14 cellular contexts compared by ENCODE assay signal in the genomic region with DNA sequence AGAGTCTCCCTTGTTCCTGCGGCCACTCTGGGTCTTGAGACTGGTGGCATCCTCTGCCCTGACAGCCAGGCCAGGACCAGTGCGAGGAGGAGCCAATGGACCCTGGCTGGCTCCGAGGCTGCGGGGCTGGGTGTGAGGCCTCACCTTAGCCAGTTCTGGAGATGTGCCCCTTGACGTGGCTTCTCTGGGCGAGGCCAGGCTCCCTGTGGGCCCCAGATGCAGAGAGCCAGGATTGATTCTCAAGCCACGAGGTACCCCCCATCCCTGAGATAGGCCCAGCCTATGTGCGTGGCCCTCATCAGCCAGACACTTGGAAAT.
DNase-seq lines count a peak whose midpoint lies in the region; ATAC-seq and TF ChIP-seq lines count a peak whose summit lies in the region.
"Had no signal": no experiment of that assay in that cellular context is flagged by ENCODE, and none has a peak within 500 bp of the region (broad histone marks: within the 10 kb centered on the region; RNA-seq: fewer than 3 reads in every experiment).

No MANE protein-coding gene starts in this region.

- no peaks in the 10 kb centered on the region for H3K36me3 ChIP-seq in neutrophil
- H3K36me3 ChIP-seq: prostate gland, SJCRH30 had no signal

- no peak overlapping the region for H3K4me3 ChIP-seq in neutrophil (ENCODE audit: low read depth in 1 of 2, low read length in 1 of 2)
- H3K4me3 ChIP-seq: prostate gland had no signal

- intact Hi-C loops in dendritic cell treated with granulocyte-macrophage colony-stimulating factor and Interleukin-4, amounts not matched to agents 40 ng/mL and 50 ng/mL, for 4 days (cut with micrococcal nuclease) = loop anchor here (5.0 kb wide), 1 partner anchor 65 kb away; a partner anchor contains a TSS

- H3K4me1 ChIP-seq in neutrophil (ENCODE audit: control insufficient read depth in 1 of 2, insufficient read depth in 1 of 2, low read depth in 1 of 2, low read length in 1 of 2) = peaks cover 42 to 44% of the 10 kb centered on the region in 2 experiments
- H3K4me1 ChIP-seq: prostate gland had no signal

- H3K27me3 Mint-ChIP-seq in activated naive CD4-positive, alpha-beta T cell treated with anti-CD3 and anti-CD28 coated beads, Interleukin-2, amount 10 ng/mL, durations not matched to agents 7 days and 5 days = peaks cover 38% of the 10 kb centered on the region
- H3K27me3 Mint-ChIP-seq in dendritic cell treated with granulocyte-macrophage colony-stimulating factor and Interleukin-4, amounts not matched to agents 40 ng/mL and 50 ng/mL, for 4 days = peaks cover 10% of the 10 kb centered on the region
- H3K27me3 Mint-ChIP-seq in type B pancreatic cell = peaks cover 4% of the 10 kb centered on the region

- H3K9me3 Mint-ChIP-seq in activated naive CD4-positive, alpha-beta T cell treated with anti-CD3 and anti-CD28 coated beads, Interleukin-2, amount 10 ng/mL, durations not matched to agents 7 days and 5 days = no peaks in the 10 kb centered on the region
- no peaks in the 10 kb centered on the region for H3K9me3 Mint-ChIP-seq in dendritic cell treated with granulocyte-macrophage colony-stimulating factor and Interleukin-4, amounts not matched to agents 40 ng/mL and 50 ng/mL, for 4 days
- H3K9me3 Mint-ChIP-seq in type B pancreatic cell = no peaks in the 10 kb centered on the region

- DNase-seq in activated naive CD4-positive, alpha-beta T cell treated with anti-CD3 and anti-CD28 coated beads, Interleukin-2, amount 10 ng/mL, durations not matched to agents 7 days and 5 days = no peak
- no peak for DNase-seq in activated naive CD4-positive, alpha-beta T cell treated with anti-CD3 and anti-CD28 coated beads, Interleukin-2, amount 50 U/mL, for 16 hours
- DNase-seq in type B pancreatic cell (ENCODE audit: extremely low spot score, unreplicated experiment) (no peak), NCI-H748 (lab: John Stamatoyannopoulos, UW; ENCODE audit: unreplicated experiment) (no peak)
- DNase-seq: activated CD8-positive, alpha-beta memory T cell treated with anti-CD3 and anti-CD28 coated beads, Interleukin-2, amount 50 U/mL, for 4 hours; DMS 273 treated with DMSO at 0.1 percent for 48 hours; hippocampal formation; SJCRH30 had no signal

- H3K27ac ChIP-seq in neutrophil = peak overlapping the region; percentile 79
- H3K27ac ChIP-seq: KMS-11, SJCRH30 had no signal

- H3K27ac Mint-ChIP-seq in activated naive CD4-positive, alpha-beta T cell treated with anti-CD3 and anti-CD28 coated beads, Interleukin-2, amount 10 ng/mL, durations not matched to agents 7 days and 5 days = peak overlapping the region; percentile 70
- peak overlapping the region; percentile 71 for H3K27ac Mint-ChIP-seq in dendritic cell treated with granulocyte-macrophage colony-stimulating factor and Interleukin-4, amounts not matched to agents 40 ng/mL and 50 ng/mL, for 4 days
- no peak overlapping the region for H3K27ac Mint-ChIP-seq in type B pancreatic cell

- H3K4me1 Mint-ChIP-seq in activated naive CD4-positive, alpha-beta T cell treated with anti-CD3 and anti-CD28 coated beads, Interleukin-2, amount 10 ng/mL, durations not matched to agents 7 days and 5 days = peaks cover 25% of the 10 kb centered on the region
- H3K4me1 Mint-ChIP-seq in dendritic cell treated with granulocyte-macrophage colony-stimulating factor and Interleukin-4, amounts not matched to agents 40 ng/mL and 50 ng/mL, for 4 days (ENCODE audit: low read depth) = peaks cover 75% of the 10 kb centered on the region
- H3K4me1 Mint-ChIP-seq in type B pancreatic cell (ENCODE audit: unreplicated experiment) = peaks cover 35% of the 10 kb centered on the region

- TF ChIP-seq CTCF in neutrophil (IDR thresholded peaks at IDR 0.05) (no peak), type B pancreatic cell (conservative IDR thresholded peaks at IDR 0.05) (no peak)

- CTCF ChIA-PET in activated naive CD4-positive, alpha-beta T cell treated with anti-CD3 and anti-CD28 coated beads, Interleukin-2, amount 10 ng/mL, durations not matched to agents 7 days and 5 days (lab: Charles Lee) = no interaction called here

- H3K36me3 Mint-ChIP-seq in activated naive CD4-positive, alpha-beta T cell treated with anti-CD3 and anti-CD28 coated beads, Interleukin-2, amount 10 ng/mL, durations not matched to agents 7 days and 5 days = peaks cover 3% of the 10 kb centered on the region
- no peaks in the 10 kb centered on the region for H3K36me3 Mint-ChIP-seq in dendritic cell treated with granulocyte-macrophage colony-stimulating factor and Interleukin-4, amounts not matched to agents 40 ng/mL and 50 ng/mL, for 4 days (ENCODE audit: low read depth)
- H3K36me3 Mint-ChIP-seq in type B pancreatic cell = no peaks in the 10 kb centered on the region

- no peak overlapping the region for H3K4me3 Mint-ChIP-seq in activated naive CD4-positive, alpha-beta T cell treated with anti-CD3 and anti-CD28 coated beads, Interleukin-2, amount 10 ng/mL, durations not matched to agents 7 days and 5 days
- H3K4me3 Mint-ChIP-seq in dendritic cell treated with granulocyte-macrophage colony-stimulating factor and Interleukin-4, amounts not matched to agents 40 ng/mL and 50 ng/mL, for 4 days = no peak overlapping the region
- H3K4me3 Mint-ChIP-seq in type B pancreatic cell = peak overlapping the region; percentile 37

- ATAC-seq in HG03175 (IDR thresholded peaks at IDR 0.05; ENCODE audit: unreplicated experiment) = no peak
- no peak for ATAC-seq in HG03159 (IDR thresholded peaks at IDR 0.05; ENCODE audit: unreplicated experiment)

- no peaks in the 10 kb centered on the region for H3K27me3 ChIP-seq in neutrophil
- H3K27me3 ChIP-seq: SJCRH30 had no signal

- H3K9me3 ChIP-seq in neutrophil = no peaks in the 10 kb centered on the region
- H3K9me3 ChIP-seq: prostate gland, SJCRH30 had no signal
